8 cellular contexts compared by ENCODE assay signal in the genomic region with DNA sequence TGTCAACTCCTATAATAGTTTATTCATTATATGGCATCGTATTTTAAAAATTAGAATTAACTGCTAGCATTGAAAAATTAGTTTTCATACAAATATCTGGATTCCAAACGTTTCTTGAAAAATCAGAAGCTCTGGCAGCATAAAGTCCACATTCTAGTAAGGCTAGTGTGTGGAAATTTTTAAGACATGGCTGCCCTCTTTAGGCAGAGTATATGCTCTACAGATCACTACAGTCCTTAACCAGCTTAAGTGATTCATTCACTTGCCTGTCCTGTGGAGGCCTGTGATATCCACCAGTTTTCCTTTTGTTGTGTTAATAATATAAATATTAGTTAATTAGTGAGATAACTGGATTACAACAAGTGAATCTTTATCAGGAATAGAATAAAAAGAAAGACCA.
DNase-seq lines count a peak whose midpoint lies in the region; ATAC-seq and TF ChIP-seq lines count a peak whose summit lies in the region.

No MANE protein-coding gene starts in this region.

- no peak overlapping the region for H3K4me3 ChIP-seq in uterus

- intact Hi-C loops in Right ventricle myocardium superior (cut with DNase I) (no loop called here), cardiac septum (cut with DNase I) (loop anchor here (10.0 kb wide), 1 partner anchor 421 kb away; no protein-coding TSS in a partner anchor), uterus (cut with DNase I; ENCODE audit: low total_unique reads) (no loop called here)

- TF ChIP-seq POLR2A in uterus (IDR thresholded peaks at IDR 0.05), result no peak

- H3K27ac ChIP-seq in foreskin keratinocyte (no peak overlapping the region), uterus (no peak overlapping the region)

- no peaks in the 10 kb centered on the region for H3K36me3 ChIP-seq in uterus

- TF ChIP-seq CTCF in foreskin keratinocyte (conservative IDR thresholded peaks at IDR 0.05) (peak; percentile 59), uterus (IDR thresholded peaks at IDR 0.05) (peak; percentile 31 to 58 (median 37))

- ATAC-seq in Right ventricle myocardium superior (ENCODE audit: poor library complexity) (peak; percentile 61), foreskin keratinocyte (peak; percentile 81), GM21367 (IDR thresholded peaks at IDR 0.05; ENCODE audit: unreplicated experiment) (no peak), T-helper 17 cell (no peak)

- H3K4me3 Mint-ChIP-seq in T-helper 17 cell, result no peak overlapping the region

- H3K9me3 ChIP-seq in uterus (no peaks in the 10 kb centered on the region), T-helper 17 cell (ENCODE audit: control insufficient read depth, low read length, poor library complexity, severe bottlenecking) (no peaks in the 10 kb centered on the region)

- no peaks in the 10 kb centered on the region for H3K27me3 Mint-ChIP-seq in T-helper 17 cell

- no peak overlapping the region for H3K27ac Mint-ChIP-seq in T-helper 17 cell

- DNase-seq in Right ventricle myocardium superior, result no peak
- no peak for DNase-seq in cardiac septum (ENCODE audit: low spot score)
- peak; percentile 49 for DNase-seq in RPMI7951 (ENCODE audit: low read depth)
- DNase-seq in foreskin keratinocyte, result peak in 1 of 2 donors; percentile 30
- DNase-seq in uterus, result no peak
- DNase-seq in mesenteric fat pad (ENCODE audit: low spot score), result no peak
- DNase-seq in T-helper 17 cell, result no peak

- no peaks in the 10 kb centered on the region for H3K36me3 Mint-ChIP-seq in T-helper 17 cell (ENCODE audit: low read depth)

- H3K4me1 ChIP-seq in foreskin keratinocyte, result no peaks in the 10 kb centered on the region
- H3K4me1 ChIP-seq in uterus, result no peaks in the 10 kb centered on the region

- H3K27me3 ChIP-seq in foreskin keratinocyte (no peaks in the 10 kb centered on the region), uterus (no peaks in the 10 kb centered on the region)

- peaks cover 3% of the 10 kb centered on the region for H3K4me1 Mint-ChIP-seq in T-helper 17 cell

Comparison
In these comparisons a context has a peak if more than half of its experiments do, and no peak if none do; other contexts are left out.
1. ATAC-seq: peak in Right ventricle myocardium superior (single experiment) and foreskin keratinocyte (single experiment); none in GM21367 (single experiment) and T-helper 17 cell (single experiment).